25 cellular contexts compared by ENCODE assay signal in genomic region chr10:2759203-2759602, GRCh38.
"Had no signal": no experiment of that assay in that cellular context is flagged by ENCODE, and none has a peak within 500 bp of the region (broad histone marks: within the 10 kb centered on the region; RNA-seq: fewer than 3 reads in every experiment).

No MANE protein-coding gene starts in this region.

- H3K27me3 Mint-ChIP-seq: dendritic cell treated with granulocyte-macrophage colony-stimulating factor and Interleukin-4, amounts not matched to agents 40 ng/mL and 50 ng/mL, for 4 days had no signal

- H3K36me3 Mint-ChIP-seq: mesothelial cell of epicardium had no signal

- ATAC-seq: effector memory CD8-positive, alpha-beta T cell; esophagus mucosa; gastrocnemius medialis; heart right ventricle; left cardiac atrium; left lung; left ventricle myocardium superior; lower lobe of right lung; mucosa of descending colon; naive thymus-derived CD8-positive, alpha-beta T cell had no signal

- DNase-seq: cortex of kidney; effector CD8-positive, alpha-beta T cell; effector memory CD8-positive, alpha-beta T cell; endodermal cell; erythroblast; esophagus squamous epithelium; foreskin fibroblast; foreskin melanocyte; gastrocnemius medialis; glutamatergic neuron; head of caudate nucleus; heart right ventricle; hippocampal formation; left cardiac atrium; left lung; left ventricle myocardium superior; lower lobe of right lung; mesenchymal stem cell; mucosa of descending colon; naive B cell; naive thymus-derived CD8-positive, alpha-beta T cell had no signal

- H3K27ac Mint-ChIP-seq: dendritic cell treated with granulocyte-macrophage colony-stimulating factor and Interleukin-4, amounts not matched to agents 40 ng/mL and 50 ng/mL, for 4 days; effector memory CD8-positive, alpha-beta T cell; endodermal cell; mesothelial cell of epicardium; naive B cell; naive thymus-derived CD8-positive, alpha-beta T cell had no signal

- H3K4me3 Mint-ChIP-seq: dendritic cell treated with granulocyte-macrophage colony-stimulating factor and Interleukin-4, amounts not matched to agents 40 ng/mL and 50 ng/mL, for 4 days; effector memory CD8-positive, alpha-beta T cell; endodermal cell; mesothelial cell of epicardium; naive B cell; naive thymus-derived CD8-positive, alpha-beta T cell had no signal

- H3K4me3 ChIP-seq: esophagus squamous epithelium, gastrocnemius medialis, heart right ventricle, left lung, lower lobe of right lung, mucosa of descending colon had no signal

- H3K4me1 Mint-ChIP-seq: endodermal cell, mesothelial cell of epicardium, naive B cell had no signal

- H3K9me3 Mint-ChIP-seq: endodermal cell had no signal

- H3K27ac ChIP-seq: epithelial cell of prostate, esophagus squamous epithelium, gastrocnemius medialis, heart right ventricle, left lung, lower lobe of right lung had no signal
